1 cellular context compared by ENCODE assay signal in the genomic region with DNA sequence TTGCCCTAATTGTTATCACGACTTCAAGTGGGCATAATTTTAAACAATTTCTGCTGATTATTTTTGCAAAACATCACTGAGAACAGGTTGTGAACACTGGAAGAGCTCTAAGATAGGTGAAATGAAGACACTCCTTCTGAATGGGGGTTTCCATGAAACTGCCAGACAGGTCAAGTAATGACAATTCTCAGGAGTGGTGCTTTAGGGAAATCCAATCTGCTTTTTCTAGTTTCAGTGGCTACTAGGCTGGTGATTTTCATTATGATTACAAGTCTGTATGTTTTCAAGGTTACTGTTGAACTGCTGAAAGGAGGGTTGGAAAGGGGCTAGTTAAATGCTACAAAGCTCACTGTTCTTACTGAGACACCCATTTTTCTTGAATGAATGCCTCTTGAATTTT.
TF ChIP-seq lines count a peak whose summit lies in the region.

No MANE protein-coding gene starts in this region.

TF ChIP-seq in GM23338, 12 proteins besides CTCF, POLR2A, EP300 and RAD21:
- TF ChIP-seq, protein P1, sequence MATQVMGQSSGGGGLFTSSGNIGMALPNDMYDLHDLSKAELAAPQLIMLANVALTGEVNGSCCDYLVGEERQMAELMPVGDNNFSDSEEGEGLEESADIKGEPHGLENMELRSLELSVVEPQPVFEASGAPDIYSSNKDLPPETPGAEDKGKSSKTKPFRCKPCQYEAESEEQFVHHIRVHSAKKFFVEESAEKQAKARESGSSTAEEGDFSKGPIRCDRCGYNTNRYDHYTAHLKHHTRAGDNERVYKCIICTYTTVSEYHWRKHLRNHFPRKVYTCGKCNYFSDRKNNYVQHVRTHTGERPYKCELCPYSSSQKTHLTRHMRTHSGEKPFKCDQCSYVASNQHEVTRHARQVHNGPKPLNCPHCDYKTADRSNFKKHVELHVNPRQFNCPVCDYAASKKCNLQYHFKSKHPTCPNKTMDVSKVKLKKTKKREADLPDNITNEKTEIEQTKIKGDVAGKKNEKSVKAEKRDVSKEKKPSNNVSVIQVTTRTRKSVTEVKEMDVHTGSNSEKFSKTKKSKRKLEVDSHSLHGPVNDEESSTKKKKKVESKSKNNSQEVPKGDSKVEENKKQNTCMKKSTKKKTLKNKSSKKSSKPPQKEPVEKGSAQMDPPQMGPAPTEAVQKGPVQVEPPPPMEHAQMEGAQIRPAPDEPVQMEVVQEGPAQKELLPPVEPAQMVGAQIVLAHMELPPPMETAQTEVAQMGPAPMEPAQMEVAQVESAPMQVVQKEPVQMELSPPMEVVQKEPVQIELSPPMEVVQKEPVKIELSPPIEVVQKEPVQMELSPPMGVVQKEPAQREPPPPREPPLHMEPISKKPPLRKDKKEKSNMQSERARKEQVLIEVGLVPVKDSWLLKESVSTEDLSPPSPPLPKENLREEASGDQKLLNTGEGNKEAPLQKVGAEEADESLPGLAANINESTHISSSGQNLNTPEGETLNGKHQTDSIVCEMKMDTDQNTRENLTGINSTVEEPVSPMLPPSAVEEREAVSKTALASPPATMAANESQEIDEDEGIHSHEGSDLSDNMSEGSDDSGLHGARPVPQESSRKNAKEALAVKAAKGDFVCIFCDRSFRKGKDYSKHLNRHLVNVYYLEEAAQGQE (IDR thresholded peaks at IDR 0.05; ENCODE audit: unreplicated experiment) = no peak
- TF ChIP-seq CREB1 (CRISPR knock-in tag; IDR thresholded peaks at IDR 0.05; ENCODE audit: low read depth) (no peak), ZNF114 (CRISPR knock-in tag; IDR thresholded peaks at IDR 0.05) (no peak), NANOG (IDR thresholded peaks at IDR 0.05; ENCODE audit: borderline replicate concordance) (no peak), JUNB (IDR thresholded peaks at IDR 0.05; ENCODE audit: unreplicated experiment) (no peak), ZNF331 (CRISPR knock-in tag; IDR thresholded peaks at IDR 0.05; ENCODE audit: low read depth) (no peak), STAT1 (IDR thresholded peaks at IDR 0.05; ENCODE audit: unreplicated experiment) (no peak), EZH2phosphoT487 (IDR thresholded peaks at IDR 0.05; ENCODE audit: unreplicated experiment) (no peak), EZH2 (IDR thresholded peaks at IDR 0.05; ENCODE audit: low read depth, unreplicated experiment) (no peak), POLR2AphosphoS5 (IDR thresholded peaks at IDR 0.05; ENCODE audit: low read depth) (no peak)
- TF ChIP-seq, protein P2, sequence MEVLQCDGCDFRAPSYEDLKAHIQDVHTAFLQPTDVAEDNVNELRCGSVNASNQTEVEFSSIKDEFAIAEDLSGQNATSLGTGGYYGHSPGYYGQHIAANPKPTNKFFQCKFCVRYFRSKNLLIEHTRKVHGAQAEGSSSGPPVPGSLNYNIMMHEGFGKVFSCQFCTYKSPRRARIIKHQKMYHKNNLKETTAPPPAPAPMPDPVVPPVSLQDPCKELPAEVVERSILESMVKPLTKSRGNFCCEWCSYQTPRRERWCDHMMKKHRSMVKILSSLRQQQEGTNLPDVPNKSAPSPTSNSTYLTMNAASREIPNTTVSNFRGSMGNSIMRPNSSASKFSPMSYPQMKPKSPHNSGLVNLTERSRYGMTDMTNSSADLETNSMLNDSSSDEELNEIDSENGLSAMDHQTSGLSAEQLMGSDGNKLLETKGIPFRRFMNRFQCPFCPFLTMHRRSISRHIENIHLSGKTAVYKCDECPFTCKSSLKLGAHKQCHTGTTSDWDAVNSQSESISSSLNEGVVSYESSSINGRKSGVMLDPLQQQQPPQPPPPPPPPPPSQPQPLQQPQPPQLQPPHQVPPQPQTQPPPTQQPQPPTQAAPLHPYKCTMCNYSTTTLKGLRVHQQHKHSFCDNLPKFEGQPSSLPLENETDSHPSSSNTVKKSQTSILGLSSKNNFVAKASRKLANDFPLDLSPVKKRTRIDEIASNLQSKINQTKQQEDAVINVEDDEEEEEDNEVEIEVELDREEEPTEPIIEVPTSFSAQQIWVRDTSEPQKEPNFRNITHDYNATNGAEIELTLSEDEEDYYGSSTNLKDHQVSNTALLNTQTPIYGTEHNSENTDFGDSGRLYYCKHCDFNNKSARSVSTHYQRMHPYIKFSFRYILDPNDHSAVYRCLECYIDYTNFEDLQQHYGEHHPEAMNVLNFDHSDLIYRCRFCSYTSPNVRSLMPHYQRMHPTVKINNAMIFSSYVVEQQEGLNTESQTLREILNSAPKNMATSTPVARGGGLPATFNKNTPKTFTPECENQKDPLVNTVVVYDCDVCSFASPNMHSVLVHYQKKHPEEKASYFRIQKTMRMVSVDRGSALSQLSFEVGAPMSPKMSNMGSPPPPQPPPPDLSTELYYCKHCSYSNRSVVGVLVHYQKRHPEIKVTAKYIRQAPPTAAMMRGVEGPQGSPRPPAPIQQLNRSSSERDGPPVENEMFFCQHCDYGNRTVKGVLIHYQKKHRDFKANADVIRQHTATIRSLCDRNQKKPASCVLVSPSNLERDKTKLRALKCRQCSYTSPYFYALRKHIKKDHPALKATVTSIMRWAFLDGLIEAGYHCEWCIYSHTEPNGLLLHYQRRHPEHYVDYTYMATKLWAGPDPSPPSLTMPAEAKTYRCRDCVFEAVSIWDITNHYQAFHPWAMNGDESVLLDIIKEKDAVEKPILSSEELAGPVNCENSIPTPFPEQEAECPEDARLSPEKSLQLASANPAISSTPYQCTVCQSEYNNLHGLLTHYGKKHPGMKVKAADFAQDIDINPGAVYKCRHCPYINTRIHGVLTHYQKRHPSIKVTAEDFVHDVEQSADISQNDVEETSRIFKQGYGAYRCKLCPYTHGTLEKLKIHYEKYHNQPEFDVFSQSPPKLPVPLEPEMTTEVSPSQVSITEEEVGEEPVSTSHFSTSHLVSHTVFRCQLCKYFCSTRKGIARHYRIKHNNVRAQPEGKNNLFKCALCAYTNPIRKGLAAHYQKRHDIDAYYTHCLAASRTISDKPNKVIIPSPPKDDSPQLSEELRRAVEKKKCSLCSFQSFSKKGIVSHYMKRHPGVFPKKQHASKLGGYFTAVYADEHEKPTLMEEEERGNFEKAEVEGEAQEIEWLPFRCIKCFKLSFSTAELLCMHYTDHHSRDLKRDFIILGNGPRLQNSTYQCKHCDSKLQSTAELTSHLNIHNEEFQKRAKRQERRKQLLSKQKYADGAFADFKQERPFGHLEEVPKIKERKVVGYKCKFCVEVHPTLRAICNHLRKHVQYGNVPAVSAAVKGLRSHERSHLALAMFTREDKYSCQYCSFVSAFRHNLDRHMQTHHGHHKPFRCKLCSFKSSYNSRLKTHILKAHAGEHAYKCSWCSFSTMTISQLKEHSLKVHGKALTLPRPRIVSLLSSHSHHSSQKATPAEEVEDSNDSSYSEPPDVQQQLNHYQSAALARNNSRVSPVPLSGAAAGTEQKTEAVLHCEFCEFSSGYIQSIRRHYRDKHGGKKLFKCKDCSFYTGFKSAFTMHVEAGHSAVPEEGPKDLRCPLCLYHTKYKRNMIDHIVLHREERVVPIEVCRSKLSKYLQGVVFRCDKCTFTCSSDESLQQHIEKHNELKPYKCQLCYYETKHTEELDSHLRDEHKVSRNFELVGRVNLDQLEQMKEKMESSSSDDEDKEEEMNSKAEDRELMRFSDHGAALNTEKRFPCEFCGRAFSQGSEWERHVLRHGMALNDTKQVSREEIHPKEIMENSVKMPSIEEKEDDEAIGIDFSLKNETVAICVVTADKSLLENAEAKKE (CRISPR knock-in tag; IDR thresholded peaks at IDR 0.05) = no peak
- TF ChIP-seq, protein P3, sequence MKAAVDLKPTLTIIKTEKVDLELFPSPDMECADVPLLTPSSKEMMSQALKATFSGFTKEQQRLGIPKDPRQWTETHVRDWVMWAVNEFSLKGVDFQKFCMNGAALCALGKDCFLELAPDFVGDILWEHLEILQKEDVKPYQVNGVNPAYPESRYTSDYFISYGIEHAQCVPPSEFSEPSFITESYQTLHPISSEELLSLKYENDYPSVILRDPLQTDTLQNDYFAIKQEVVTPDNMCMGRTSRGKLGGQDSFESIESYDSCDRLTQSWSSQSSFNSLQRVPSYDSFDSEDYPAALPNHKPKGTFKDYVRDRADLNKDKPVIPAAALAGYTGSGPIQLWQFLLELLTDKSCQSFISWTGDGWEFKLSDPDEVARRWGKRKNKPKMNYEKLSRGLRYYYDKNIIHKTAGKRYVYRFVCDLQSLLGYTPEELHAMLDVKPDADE (IDR thresholded peaks at IDR 0.05) = no peak
